In the genomic region with DNA sequence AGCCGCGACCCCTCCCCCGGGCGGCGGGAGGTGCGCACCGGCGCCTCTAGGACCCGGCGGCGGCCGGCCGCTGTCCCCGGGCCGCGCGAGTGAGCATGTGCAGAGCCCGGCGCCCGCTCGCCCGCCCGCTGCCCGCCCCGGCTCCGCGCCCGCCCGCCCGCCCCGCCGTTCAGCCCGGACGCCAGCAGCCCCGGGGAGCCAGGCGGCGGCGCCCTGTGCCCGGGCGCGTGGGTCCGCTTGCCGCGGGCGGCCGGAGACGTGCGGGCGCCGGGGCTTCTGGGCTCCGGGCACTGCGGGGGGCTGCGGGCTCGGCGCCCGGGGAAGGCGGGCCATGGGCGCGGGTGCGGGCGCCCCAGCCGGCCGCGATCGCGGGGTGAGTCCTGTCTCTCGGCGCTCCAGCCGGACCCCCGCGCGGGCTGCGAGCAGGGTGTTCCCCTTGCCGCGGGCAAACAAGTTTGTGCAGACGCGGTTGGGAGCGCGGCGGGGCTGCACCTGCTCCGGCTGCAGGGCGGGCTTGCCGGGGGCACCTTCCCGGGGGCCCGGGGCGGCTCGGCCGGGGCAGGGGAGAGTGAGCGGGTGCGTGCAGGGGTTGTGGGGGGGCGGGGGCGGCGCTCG, we compare ENCODE assay signal across 8 cellular contexts. TPM values are rescaled to one million over a fixed set of nuclear protein-coding genes. Genes with fewer than 3 reads are reported as not detected.
A peak's percentile ranks its signal among the peaks of the same experiment; 100 is the strongest.
DNase-seq lines count a peak whose midpoint lies in the region; ATAC-seq, FAIRE-seq and TF ChIP-seq lines count a peak whose summit lies in the region.

Gene WSCD1, plus strand, starts transcription at position 100 of the 615 bp plus-strand sequence. CDS start 10,280 bp downstream, outside the sequence.

- peaks cover 15% of the 10 kb centered on the region; the same call in 2 of the 3 replicates for H3K4me1 ChIP-seq in A549
- H3K4me1 ChIP-seq in H9 (ENCODE audit: insufficient read depth, low read length), result no peaks in the 10 kb centered on the region; the same call in 1 of the 2 replicates
- H3K4me1 ChIP-seq in body of pancreas, result peaks cover 18% of the 10 kb centered on the region
- H3K4me1 ChIP-seq in small intestine (ENCODE audit: control insufficient read depth in 2 of 2, insufficient read depth in 1 of 2, low read depth in 1 of 2, low read length in 1 of 2), result no peaks in the 10 kb centered on the region

- DNase-seq in A549 (ENCODE audit: low read depth in 1 of 2, low spot score in 1 of 2) (peak; percentile 17 to 57), H9 (no peak), body of pancreas (peak; percentile 14 to 63 (median 40)), inferior parietal cortex (ENCODE audit: extremely low spot score) (peak; percentile 39), small intestine (peak; percentile 29)

- peaks cover 0 to 7% (median 0%) of the 10 kb centered on the region in 3 experiments; a peak in 4 of 7 replicates for H3K36me3 Mint-ChIP-seq in H9 (ENCODE audit: insufficient read depth in 1 of 3, low read depth in 3 of 3)

- no peaks in the 10 kb centered on the region for H4K20me1 ChIP-seq in H9 (ENCODE audit: control insufficient read depth, insufficient read depth, insufficient read length)

- H2BK20ac ChIP-seq in H9 (ENCODE audit: low read depth, low read length, poor library complexity, severe bottlenecking), result no peak within 1 kb of the TSS

- H3K4me3 ChIP-seq in A549, result peak within 1 kb of the TSS; percentile 66
- H3K4me3 ChIP-seq in body of pancreas, result peak within 1 kb of the TSS; percentile 18 to 47
- H3K4me3 ChIP-seq in small intestine (ENCODE audit: low read depth in 1 of 2, low read length in 2 of 2), result peak within 1 kb of the TSS; percentile 28 to 76

- intact Hi-C loops in body of pancreas (cut with DNase I), result no loop called here

- no peak within 1 kb of the TSS; the same call in 1 of the 2 replicates for H3K14ac ChIP-seq in H9 (ENCODE audit: insufficient read depth, low read length)

- H4K91ac ChIP-seq in H9 (ENCODE audit: insufficient read length, low read depth, low read length), result no peak within 1 kb of the TSS

- H3K79me2 ChIP-seq in H9 (ENCODE audit: insufficient read depth, low read length), result peaks cover 9% of the 10 kb centered on the region; the same call in 1 of the 2 replicates

- H3K27me3 ChIP-seq in H9 (ENCODE audit: insufficient read depth, low read length) (peaks cover 3% of the 10 kb centered on the region; the same call in 1 of the 2 replicates), body of pancreas (no peaks in the 10 kb centered on the region), small intestine (ENCODE audit: control insufficient read depth in 2 of 2, insufficient read depth in 2 of 2, low read length in 2 of 2) (peaks cover 2 to 19% of the 10 kb centered on the region in 2 donors)

- H3K9ac ChIP-seq in H9 (ENCODE audit: extremely low read depth, insufficient read length, low read length), result no peak within 1 kb of the TSS

- FAIRE-seq in A549 (lab: Jason Lieb, UNC) (no peak), small intestine (lab: Jason Lieb, UNC) (no peak)

- H3K4ac ChIP-seq in H9 (ENCODE audit: low read depth, low read length), result no peak within 1 kb of the TSS

- H3T11ph ChIP-seq in H9 (ENCODE audit: low read length), result no peak within 1 kb of the TSS

- ATAC-seq in A549 (peak; percentile 41 to 72), body of pancreas (peak; percentile 73), HG03520 (IDR thresholded peaks at IDR 0.05; ENCODE audit: unreplicated experiment) (no peak), HG03097 (IDR thresholded peaks at IDR 0.05; ENCODE audit: low FRiP score, unreplicated experiment) (no peak), GM21526 (IDR thresholded peaks at IDR 0.05; ENCODE audit: low FRiP score, unreplicated experiment) (no peak)

- H2BK12ac ChIP-seq in H9 (ENCODE audit: insufficient read length, low read depth, low read length), result no peak within 1 kb of the TSS

- no peak within 1 kb of the TSS for H3K18ac ChIP-seq in H9 (ENCODE audit: insufficient read length, low read depth, low read length)

- H3K23me2 ChIP-seq in H9 (ENCODE audit: insufficient read length, low read depth, low read length, poor library complexity, severe bottlenecking), result peaks cover 7% of the 10 kb centered on the region

- CTCF ChIA-PET in A549 (lab: Yijun Ruan, JAX), result interaction anchor here (1.1 to 2.0 kb wide), 4 partner anchors 10 to 477 kb away, joined by 4 to 5 read pairs (median 4); no protein-coding TSS in a partner anchor

- no peak for TF ChIP-seq CTCF in A549 (IDR thresholded peaks at IDR 0.05)
- TF ChIP-seq CTCF in H9 (conservative IDR thresholded peaks at IDR 0.05), result no peak
- TF ChIP-seq CTCF in body of pancreas (IDR thresholded peaks at IDR 0.05), result no peak

- no peaks in the 10 kb centered on the region for H3K79me1 ChIP-seq in H9 (ENCODE audit: insufficient read depth, low read depth, low read length, poor library complexity, severe bottlenecking)

- no peak within 1 kb of the TSS for H2BK5ac ChIP-seq in H9 (ENCODE audit: insufficient read length, low read length)

- no peak within 1 kb of the TSS for H2AFZ ChIP-seq in H9 (ENCODE audit: low read length)

- H3K9me3 Mint-ChIP-seq in H9, result peaks cover 0 to 6% of the 10 kb centered on the region in 2 experiments; a peak in 4 of 5 replicates

- 0% methylated on average over 5 of the region's 94 CpGs for WGBS in A549 (ENCODE audit: missing lambda C conversion rate)
- WGBS in H9 (ENCODE audit: extremely low coverage, insufficient read length, low lambda C conversion rate), result no CpG with 5 or more reads among the region's 94 CpGs
- WGBS in body of pancreas, 2 donors, result 1% methylated on average over 76 of the region's 94 CpGs; no CpG with 5 or more reads in 1 of the 2 donors
- 0 to 1% (median 0%) methylated on average over 3 to 94 of the region's 94 CpGs for WGBS in small intestine, 3 donors

- H3K27ac Mint-ChIP-seq in H9, result peak within 1 kb of the TSS in 1 of 3 experiments; percentile 89; a peak in 2 of 7 replicates

- no peak within 1 kb of the TSS for H4K8ac ChIP-seq in H9 (replicated peaks; ENCODE audit: insufficient read length, low read depth, low read length)

- H3K56ac ChIP-seq in H9 (ENCODE audit: insufficient read length, low read depth, low read length), result no peak within 1 kb of the TSS

- no peak for TF ChIP-seq EP300 in A549 (IDR thresholded peaks at IDR 0.05)

- no peak within 1 kb of the TSS for H4K5ac ChIP-seq in H9 (ENCODE audit: insufficient read length, low read depth, low read length)

- POLR2A ChIA-PET in A549 (lab: Yijun Ruan, JAX), result no interaction called here

- no peak within 1 kb of the TSS for H2BK120ac ChIP-seq in H9 (ENCODE audit: low read depth, low read length, poor library complexity, severe bottlenecking)

- H2AK5ac ChIP-seq in H9 (ENCODE audit: insufficient read length, low read length), result no peak within 1 kb of the TSS

- no peak within 1 kb of the TSS for H2BK15ac ChIP-seq in H9 (ENCODE audit: low read depth, low read length)

- peaks cover 21 to 25% of the 10 kb centered on the region in 2 experiments for H3K4me1 Mint-ChIP-seq in H9

- no peak for TF ChIP-seq POLR2A in A549 (IDR thresholded peaks at IDR 0.05; ENCODE audit: low read length)
- no peak for TF ChIP-seq POLR2A in body of pancreas (IDR thresholded peaks at IDR 0.05)

- H3K4me2 ChIP-seq in A549 (peak within 1 kb of the TSS; percentile 98), H9 (ENCODE audit: insufficient read depth, insufficient read length, low read length) (peak within 1 kb of the TSS; percentile 66)

- H3K27ac ChIP-seq in A549 (peak within 1 kb of the TSS; percentile 65 to 85), H9 (ENCODE audit: insufficient read length, low read depth, low read length) (no peak within 1 kb of the TSS), body of pancreas (no peak within 1 kb of the TSS), small intestine (ENCODE audit: low read depth in 1 of 2, low read length in 1 of 2) (no peak within 1 kb of the TSS)

- peak within 1 kb of the TSS; percentile 83 to 91 for H3K4me3 Mint-ChIP-seq in H9

- no peak for TF ChIP-seq RAD21 in A549 (conservative IDR thresholded peaks at IDR 0.05 in 1 of 2, IDR thresholded peaks at IDR 0.05 in 1 of 2)

- H3K23ac ChIP-seq in H9 (ENCODE audit: insufficient read length, low read depth, low read length), result no peak within 1 kb of the TSS

- peaks cover 33% of the 10 kb centered on the region for H3K27me3 Mint-ChIP-seq in H9 (ENCODE audit: low read depth)

- H3K36me3 ChIP-seq in body of pancreas (replicated peaks in 1 of 2; ENCODE audit: insufficient read depth in 1 of 2, low read depth in 2 of 2), result no peaks in the 10 kb centered on the region
- H3K36me3 ChIP-seq in small intestine (ENCODE audit: control insufficient read depth in 2 of 2, insufficient read depth in 2 of 2, low read length in 2 of 2), result no peaks in the 10 kb centered on the region

- H3K9me3 ChIP-seq in A549, result no peaks in the 10 kb centered on the region
- no peaks in the 10 kb centered on the region for H3K9me3 ChIP-seq in H9 (ENCODE audit: control insufficient read depth, low read depth, low read length)
- no peaks in the 10 kb centered on the region for H3K9me3 ChIP-seq in body of pancreas
- H3K9me3 ChIP-seq in small intestine (ENCODE audit: control insufficient read depth, low read depth), result no peaks in the 10 kb centered on the region

TF ChIP-seq in A549, 52 proteins besides CTCF, POLR2A, EP300 and RAD21:
- TF ChIP-seq MAX (IDR thresholded peaks at IDR 0.05), result 0 out of 2 replicates have a peak, but pooled peaks have one; percentile 19
- TF ChIP-seq USF2 (IDR thresholded peaks at IDR 0.05), result no peak
- no peak for TF ChIP-seq RARB (CRISPR knock-in tag; IDR thresholded peaks at IDR 0.05)
TF ChIP-seq in A549: peak in this region for 1.

RNA-seq across cellular contexts. Expression of gene WSCD1, which starts in this region (rescaled TPM):
- 1.6 and 1.9 TPM in 2 replicates for polyA plus RNA-seq in A549 (2011; rRNA removed)
- polyA plus RNA-seq in A549 (2012; cell fraction: cytosol; rRNA removed), result 2.2 and 2.6 TPM in 2 replicates
- polyA plus RNA-seq in A549 (2012; cell fraction: nucleus; rRNA removed), result 3.0 and 4.0 TPM in 2 replicates
- 0.96 to 1.6 TPM (median 0.96 TPM) in 3 replicates for polyA plus RNA-seq in A549 (2017; fragmentation: RNase III; extraction: RNeasy Plus Mini Kit Qiagen cat#74134 plus additional on column Dnase treatment)
- 2.2 and 2.4 TPM in 2 replicates for polyA minus RNA-seq in A549 (2011; rRNA and poly(A)+ RNA removed)
- 33.6 and 34.9 TPM in 2 replicates for total RNA-seq in H9 (2021)
- 1 to 10 TPM; 1.8 to 3.0 TPM for total RNA-seq in body of pancreas
- polyA plus RNA-seq in small intestine, result 1 to 10 TPM; 2.9 to 5.0 (median 3.2) TPM

Comparison
In these comparisons a context has a peak if more than half of its experiments do, and no peak if none do; other contexts are left out.
1. ATAC-seq: peak in A549 (2 of 2) and body of pancreas (single experiment); none in HG03520 (single experiment), HG03097 (single experiment) and GM21526 (single experiment).
2. H3K27ac ChIP-seq: peak in A549 (2 of 2); none in H9 (single experiment), body of pancreas (0 of 4) and small intestine (0 of 2).
3. Peak in every context shown above with its lines, with median percentiles within 50 percentile points of each other: H3K4me3 ChIP-seq.